ENCODE assay signal across 19 cellular contexts in genomic region chr4:60313616-60314015, GRCh38.
DNase-seq lines count a peak whose midpoint lies in the region; FAIRE-seq and TF ChIP-seq lines count a peak whose summit lies in the region.
"Had no signal": no experiment of that assay in that cellular context is flagged by ENCODE, and none has a peak within 500 bp of the region (broad histone marks: within the 10 kb centered on the region; RNA-seq: fewer than 3 reads in every experiment).

No MANE protein-coding gene starts in this region.

- no peak overlapping the region for H3K4me2 ChIP-seq in astrocyte (ENCODE audit: low read length)

- no peaks in the 10 kb centered on the region; the same call in 1 of the 2 replicates for H3K4me1 ChIP-seq in HUES6 (ENCODE audit: control insufficient read depth, insufficient read depth, low read length)
- peaks cover 4% of the 10 kb centered on the region for H3K4me1 ChIP-seq in astrocyte (ENCODE audit: insufficient read depth, low read length)
- H3K4me1 ChIP-seq in Peyer's patch, result no peaks in the 10 kb centered on the region

- no peaks in the 10 kb centered on the region for H3K27me3 Mint-ChIP-seq in astrocyte (ENCODE audit: low read depth, unreplicated experiment)
- H3K27me3 Mint-ChIP-seq: B cell; CD4-positive, alpha-beta T cell had no signal

- H3K27me3 ChIP-seq in HUES6 (ENCODE audit: control insufficient read depth, insufficient read depth, low read length) (no peaks in the 10 kb centered on the region), astrocyte (ENCODE audit: insufficient read depth, low read length) (no peaks in the 10 kb centered on the region), Peyer's patch (no peaks in the 10 kb centered on the region)

- no peak for TF ChIP-seq POLR2A in Peyer's patch (IDR thresholded peaks at IDR 0.05)

- no peak overlapping the region for H3K4me3 Mint-ChIP-seq in astrocyte (ENCODE audit: unreplicated experiment)
- H3K4me3 Mint-ChIP-seq: B cell; CD4-positive, alpha-beta T cell had no signal

- H3K27ac ChIP-seq in HUES6 (ENCODE audit: low read depth, low read length) (peak overlapping the region; percentile 70; the same call in 1 of the 2 replicates), astrocyte (ENCODE audit: low read depth, low read length) (no peak overlapping the region), Peyer's patch (no peak overlapping the region)
- H3K27ac ChIP-seq: RWPE1 had no signal

- TF ChIP-seq CTCF in astrocyte (IDR thresholded peaks at IDR 0.05; ENCODE audit: insufficient read depth, low read depth, low read length) (no peak), fibroblast of mammary gland (conservative IDR thresholded peaks at IDR 0.05; ENCODE audit: control insufficient read depth, insufficient read depth, low read depth, low read length) (no peak), Peyer's patch (IDR thresholded peaks at IDR 0.05) (no peak)

- H3K36me3 Mint-ChIP-seq in astrocyte (ENCODE audit: low read depth, unreplicated experiment), result no peaks in the 10 kb centered on the region

- no peak overlapping the region for H2AFZ ChIP-seq in astrocyte (ENCODE audit: low read depth, low read length)

- H3K9me3 Mint-ChIP-seq in astrocyte (ENCODE audit: unreplicated experiment), result no peaks in the 10 kb centered on the region

- no peaks in the 10 kb centered on the region for H3K79me2 ChIP-seq in astrocyte (ENCODE audit: insufficient read depth, low read length)

- no peak for FAIRE-seq in astrocyte (lab: Jason Lieb, UNC)
- FAIRE-seq: G401.6, K562 had no signal

- DNase-seq in astrocyte (ENCODE audit: low read depth) (peak; percentile 5), fibroblast of mammary gland (ENCODE audit: low read depth) (peak; percentile 21), stromal cell of bone marrow (ENCODE audit: low read depth) (peak; percentile 66), HuH-7.5 (ENCODE audit: low spot score) (no peak), Peyer's patch (no peak), NCI-H524 (lab: John Stamatoyannopoulos, UW) (no peak)
- DNase-seq: CD4-positive, alpha-beta T cell; MV-4-11; NCI-H1417 treated with DMSO at 0.1 percent for 48 hours; NCI-H2029; NCI-H2171 treated with DMSO at 0.1 percent for 48 hours; NCI-H446 treated with DMSO at 0.1 percent for 48 hours; NCI-H748 treated with DMSO at 0.1 percent for 48 hours had no signal

- H3K4me1 Mint-ChIP-seq in astrocyte (ENCODE audit: low read depth, unreplicated experiment), result peaks cover 16% of the 10 kb centered on the region
- H3K4me1 Mint-ChIP-seq: B cell had no signal

- no peaks in the 10 kb centered on the region for H4K20me1 ChIP-seq in astrocyte (ENCODE audit: insufficient read depth, low read length)

- no peak overlapping the region for H3K9ac ChIP-seq in HUES6 (ENCODE audit: low read length)
- no peak overlapping the region for H3K9ac ChIP-seq in astrocyte (ENCODE audit: low read length)

- H3K4me3 ChIP-seq in HUES6 (ENCODE audit: low read depth, low read length) (no peak overlapping the region), astrocyte (ENCODE audit: insufficient read depth, low read depth, low read length) (no peak overlapping the region), fibroblast of mammary gland (ENCODE audit: control insufficient read depth, low read depth, low read length) (no peak overlapping the region), Peyer's patch (no peak overlapping the region)
- H3K4me3 ChIP-seq: HAP-1, K562 had no signal

- H3K9me3 ChIP-seq in HUES6 (ENCODE audit: control insufficient read depth, insufficient read depth, low read depth, low read length) (no peaks in the 10 kb centered on the region), astrocyte (ENCODE audit: insufficient read depth, low read depth, low read length) (no peaks in the 10 kb centered on the region), Peyer's patch (no peaks in the 10 kb centered on the region)
- H3K9me3 ChIP-seq: HAP-1 had no signal

- peak overlapping the region; percentile 20 for H3K27ac Mint-ChIP-seq in astrocyte (ENCODE audit: unreplicated experiment)
- H3K27ac Mint-ChIP-seq: B cell; CD4-positive, alpha-beta T cell had no signal

- H3K36me3 ChIP-seq in HUES6 (ENCODE audit: control insufficient read depth, insufficient read depth, low read length), result no peaks in the 10 kb centered on the region
- no peaks in the 10 kb centered on the region for H3K36me3 ChIP-seq in astrocyte (ENCODE audit: insufficient read depth, low read length)
- no peaks in the 10 kb centered on the region for H3K36me3 ChIP-seq in Peyer's patch
- H3K36me3 ChIP-seq: HAP-1 had no signal

Comparison
In these comparisons a context has a peak if more than half of its experiments do, and no peak if none do; other contexts are left out.
1. DNase-seq: peak in astrocyte (single experiment), fibroblast of mammary gland (single experiment) and stromal cell of bone marrow (single experiment); none in HuH-7.5 (single experiment), Peyer's patch (0 of 3) and NCI-H524 (0 of 2).